In the genomic region with DNA sequence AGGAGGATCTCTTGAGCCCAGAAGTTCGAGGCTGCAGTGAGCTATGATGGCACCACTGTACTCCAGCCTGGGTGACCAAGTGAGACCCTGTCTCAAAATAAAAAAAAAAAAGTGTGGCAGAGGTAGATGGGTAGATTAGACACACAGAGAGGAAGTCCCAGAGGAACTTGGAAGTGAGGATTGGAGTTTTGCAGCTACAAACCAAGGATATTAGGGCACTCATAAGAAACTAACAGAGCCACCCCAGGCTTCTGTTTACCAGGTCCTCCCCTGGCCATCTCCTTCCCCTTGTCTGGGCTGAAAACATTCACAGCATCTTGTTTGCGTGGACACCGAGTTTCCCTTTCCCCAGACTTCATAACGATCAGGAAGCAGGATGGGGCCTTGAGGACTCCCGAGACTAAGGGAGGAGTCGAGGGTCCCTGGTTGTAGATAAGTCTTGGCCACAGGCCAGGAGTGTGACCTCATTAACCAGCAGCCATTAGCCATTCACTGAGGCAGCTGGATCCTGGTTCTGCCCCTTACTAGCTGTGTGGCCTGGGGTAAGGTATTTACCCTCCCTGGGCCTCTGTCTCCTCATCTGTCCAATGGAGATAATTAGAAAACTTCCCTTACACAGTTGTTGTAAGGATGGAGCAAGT, we compare ENCODE assay signal across 19 cellular contexts. TPM values are rescaled to one million over a fixed set of nuclear protein-coding genes. Genes with fewer than 3 reads are reported as not detected.
A peak's percentile ranks its signal among the peaks of the same experiment; 100 is the strongest.
DNase-seq lines count a peak whose midpoint lies in the region; ATAC-seq and TF ChIP-seq lines count a peak whose summit lies in the region.
"Had no signal": no experiment of that assay in that cellular context is flagged by ENCODE, and none has a peak within 500 bp of the region (broad histone marks: within the 10 kb centered on the region; RNA-seq: fewer than 3 reads in every experiment).

No MANE protein-coding gene starts in this region.

- H3K4me1 Mint-ChIP-seq in CD4-positive, alpha-beta T cell (ENCODE audit: low read depth): peaks cover 51% of the 10 kb centered on the region
- H3K4me1 Mint-ChIP-seq in dendritic cell treated with granulocyte-macrophage colony-stimulating factor and Interleukin-4, amounts not matched to agents 40 ng/mL and 50 ng/mL, for 4 days (ENCODE audit: low read depth): peaks cover 53% of the 10 kb centered on the region
- peaks cover 21 to 25% of the 10 kb centered on the region in 2 donors for H3K4me1 Mint-ChIP-seq in immature natural killer cell

- TF ChIP-seq CTCF in CD4-positive, alpha-beta T cell (IDR thresholded peaks at IDR 0.05): no peak

- H3K27me3 ChIP-seq in BLaER1: no peaks in the 10 kb centered on the region
- no peaks in the 10 kb centered on the region for H3K27me3 ChIP-seq in CD4-positive, alpha-beta T cell (ENCODE audit: control insufficient read depth, insufficient read depth, low read length)
- H3K27me3 ChIP-seq: colonic mucosa had no signal

- H3K27ac ChIP-seq in BLaER1: peak overlapping the region; percentile 99
- no peak overlapping the region for H3K27ac ChIP-seq in CD4-positive, alpha-beta T cell (ENCODE audit: low read depth, low read length)
- H3K27ac ChIP-seq: colonic mucosa, lower lobe of right lung, psoas muscle, thoracic aorta had no signal

- no peak for ATAC-seq in CD4-positive, alpha-beta T cell (ENCODE audit: poor library complexity)
- ATAC-seq in GM19455 (IDR thresholded peaks at IDR 0.05; ENCODE audit: unreplicated experiment): no peak
- ATAC-seq: lower lobe of right lung, psoas muscle had no signal

- peaks cover 6% of the 10 kb centered on the region for H3K36me3 Mint-ChIP-seq in CD4-positive, alpha-beta T cell (ENCODE audit: low read depth)
- peaks cover 19% of the 10 kb centered on the region for H3K36me3 Mint-ChIP-seq in dendritic cell treated with granulocyte-macrophage colony-stimulating factor and Interleukin-4, amounts not matched to agents 40 ng/mL and 50 ng/mL, for 4 days (ENCODE audit: low read depth)
- H3K36me3 Mint-ChIP-seq in immature natural killer cell: peaks cover 4 to 8% (median 5%) of the 10 kb centered on the region in 3 donors

- CTCF ChIA-PET in CD4-positive, alpha-beta T cell (lab: Charles Lee): no interaction called here

- H3K4me1 ChIP-seq in BLaER1: peaks cover 53% of the 10 kb centered on the region

- peak overlapping the region; percentile 90 for H3K9ac ChIP-seq in BLaER1

- H3K9me3 Mint-ChIP-seq in CD4-positive, alpha-beta T cell: peaks cover 2% of the 10 kb centered on the region
- H3K9me3 Mint-ChIP-seq in dendritic cell treated with granulocyte-macrophage colony-stimulating factor and Interleukin-4, amounts not matched to agents 40 ng/mL and 50 ng/mL, for 4 days: peaks cover 25% of the 10 kb centered on the region
- peaks cover 0 to 16% (median 7%) of the 10 kb centered on the region in 6 donors for H3K9me3 Mint-ChIP-seq in immature natural killer cell

- no peaks in the 10 kb centered on the region for H4K20me1 ChIP-seq in BLaER1

- no peak for DNase-seq in CD4-positive, alpha-beta T cell
- DNase-seq in OCI-M1 (lab: John Stamatoyannopoulos, UW) (peak; percentile 55), T1000 (lab: John Stamatoyannopoulos, UW) (no peak), immature natural killer cell (no peak)
- DNase-seq: activated CD4-positive, alpha-beta T cell treated with anti-CD3 and anti-CD28 coated beads for 4 hours; colonic mucosa; endodermal cell; kidney; lower lobe of right lung; NCI-H1417; NCI-H524; psoas muscle; stimulated activated naive CD4-positive, alpha-beta T cell treated with Interleukin-2 at 50 U/mL for 16 hours had no signal

- H3K4me3 Mint-ChIP-seq in CD4-positive, alpha-beta T cell: no peak overlapping the region
- H3K4me3 Mint-ChIP-seq in dendritic cell treated with granulocyte-macrophage colony-stimulating factor and Interleukin-4, amounts not matched to agents 40 ng/mL and 50 ng/mL, for 4 days: no peak overlapping the region
- peak overlapping the region in 1 of 5 donors; percentile 21 for H3K4me3 Mint-ChIP-seq in immature natural killer cell
- H3K4me3 Mint-ChIP-seq: brain, endodermal cell had no signal

- H3K36me3 ChIP-seq in BLaER1: no peaks in the 10 kb centered on the region; the same call in 1 of the 2 replicates
- H3K36me3 ChIP-seq: colonic mucosa, lower lobe of right lung, thoracic aorta had no signal

- POLR2A ChIA-PET in CD4-positive, alpha-beta T cell (lab: Charles Lee): interaction anchor here (1.2 to 2.9 kb wide), 3 partner anchors 26 to 325 kb away, joined by 4 to 39 read pairs (median 7); no protein-coding TSS in a partner anchor

- no peaks in the 10 kb centered on the region for H3K27me3 Mint-ChIP-seq in CD4-positive, alpha-beta T cell
- H3K27me3 Mint-ChIP-seq in dendritic cell treated with granulocyte-macrophage colony-stimulating factor and Interleukin-4, amounts not matched to agents 40 ng/mL and 50 ng/mL, for 4 days: peaks cover 3% of the 10 kb centered on the region
- peaks cover 11 to 20% (median 12%) of the 10 kb centered on the region in 3 donors for H3K27me3 Mint-ChIP-seq in immature natural killer cell (ENCODE audit: low read depth in 3 of 3)

- H3K4me2 ChIP-seq in BLaER1: peak overlapping the region; percentile 99

- peaks cover 44% of the 10 kb centered on the region for H3K9me3 ChIP-seq in BLaER1
- no peaks in the 10 kb centered on the region for H3K9me3 ChIP-seq in CD4-positive, alpha-beta T cell (ENCODE audit: control insufficient read depth, low read length)
- H3K9me3 ChIP-seq: colonic mucosa, psoas muscle had no signal

- H3K27ac Mint-ChIP-seq in CD4-positive, alpha-beta T cell: peak overlapping the region; percentile 97
- peak overlapping the region; percentile 96 for H3K27ac Mint-ChIP-seq in dendritic cell treated with granulocyte-macrophage colony-stimulating factor and Interleukin-4, amounts not matched to agents 40 ng/mL and 50 ng/mL, for 4 days
- H3K27ac Mint-ChIP-seq in immature natural killer cell: no peak overlapping the region
- H3K27ac Mint-ChIP-seq: brain, endodermal cell had no signal

- H3K4me3 ChIP-seq in BLaER1: no peak overlapping the region
- H3K4me3 ChIP-seq: colonic mucosa, lower lobe of right lung, psoas muscle, thoracic aorta had no signal

- intact Hi-C loops in CD4-positive, alpha-beta T cell (cut with DNase I, micrococcal nuclease): no loop called here
- intact Hi-C loops in dendritic cell treated with granulocyte-macrophage colony-stimulating factor and Interleukin-4, amounts not matched to agents 40 ng/mL and 50 ng/mL, for 4 days (cut with micrococcal nuclease): no loop called here

RNA-seq across cellular contexts. Expression of a gene that starts 2.1 kb away (rescaled TPM):
- total RNA-seq in CD4-positive, alpha-beta T cell: 1 to 10 TPM; 1.5 to 2.1 TPM
- polyA plus RNA-seq in immature natural killer cell: 10 to 100 TPM in 1 of 3 donors, 1 to 10 TPM in 2; 2.4 to 11.3 (median 9.8) TPM
- total RNA-seq: skeletal muscle tissue had no signal

Comparison
In these comparisons a context has a peak if more than half of its experiments do, and no peak if none do; other contexts are left out.
1. H3K27ac Mint-ChIP-seq: peak in CD4-positive, alpha-beta T cell (single experiment) and dendritic cell treated with granulocyte-macrophage colony-stimulating factor and Interleukin-4, amounts not matched to agents 40 ng/mL and 50 ng/mL, for 4 days (single experiment); none in immature natural killer cell (0 of 6).